In genomic region chr12:76636141-76636692, GRCh38 we compare ENCODE assay signal across 1 cellular context.
TF ChIP-seq lines count a peak whose summit lies in the region.

No MANE protein-coding gene starts in this region.

TF ChIP-seq in HEK293, 187 proteins besides CTCF, POLR2A, EP300 and RAD21 (continued from another document and continues in another):
- TF ChIP-seq, protein P1, sequence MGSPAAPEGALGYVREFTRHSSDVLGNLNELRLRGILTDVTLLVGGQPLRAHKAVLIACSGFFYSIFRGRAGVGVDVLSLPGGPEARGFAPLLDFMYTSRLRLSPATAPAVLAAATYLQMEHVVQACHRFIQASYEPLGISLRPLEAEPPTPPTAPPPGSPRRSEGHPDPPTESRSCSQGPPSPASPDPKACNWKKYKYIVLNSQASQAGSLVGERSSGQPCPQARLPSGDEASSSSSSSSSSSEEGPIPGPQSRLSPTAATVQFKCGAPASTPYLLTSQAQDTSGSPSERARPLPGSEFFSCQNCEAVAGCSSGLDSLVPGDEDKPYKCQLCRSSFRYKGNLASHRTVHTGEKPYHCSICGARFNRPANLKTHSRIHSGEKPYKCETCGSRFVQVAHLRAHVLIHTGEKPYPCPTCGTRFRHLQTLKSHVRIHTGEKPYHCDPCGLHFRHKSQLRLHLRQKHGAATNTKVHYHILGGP (tag by site-specific recombination; IDR thresholded peaks at IDR 0.05): no peak
- TF ChIP-seq ZBTB26 (tag by site-specific recombination; optimal IDR thresholded peaks at IDR 0.05) (no peak), ZNF488 (tag by site-specific recombination; IDR thresholded peaks at IDR 0.05) (no peak), ZNF214 (tag by site-specific recombination; IDR thresholded peaks at IDR 0.05; ENCODE audit: borderline replicate concordance) (no peak), ZNF174 (tag by site-specific recombination; IDR thresholded peaks at IDR 0.05) (no peak), ZNF747 (tag by site-specific recombination; IDR thresholded peaks at IDR 0.05) (no peak), BCL11B (tag by site-specific recombination; IDR thresholded peaks at IDR 0.05; ENCODE audit: low read depth) (no peak), ZNF311 (tag by site-specific recombination; IDR thresholded peaks at IDR 0.05; ENCODE audit: borderline replicate concordance) (no peak), TRIM28 (IDR thresholded peaks at IDR 0.05; ENCODE audit: borderline replicate concordance, low read length) (no peak), ZNF48 (tag by site-specific recombination; IDR thresholded peaks at IDR 0.05) (no peak), ZNF350 (tag by site-specific recombination; IDR thresholded peaks at IDR 0.05) (no peak), ZNF140 (tag by site-specific recombination; IDR thresholded peaks at IDR 0.05) (no peak), ZNF449 (tag by site-specific recombination; IDR thresholded peaks at IDR 0.05) (no peak), ZNF157 (tag by site-specific recombination; IDR thresholded peaks at IDR 0.05) (no peak), ZBTB20 (tag by site-specific recombination; IDR thresholded peaks at IDR 0.05) (no peak), ZNF391 (tag by site-specific recombination; IDR thresholded peaks at IDR 0.05; ENCODE audit: borderline replicate concordance, low read depth) (no peak), SP2 (tag by site-specific recombination; IDR thresholded peaks at IDR 0.05) (no peak), ZBTB7A (tag by site-specific recombination; IDR thresholded peaks at IDR 0.05; ENCODE audit: low read depth) (no peak), INSM2 (tag by site-specific recombination; IDR thresholded peaks at IDR 0.05) (peak; percentile 64; the same call in 1 of the 2 replicates), ZNF280D (tag by site-specific recombination; IDR thresholded peaks at IDR 0.05) (no peak), ZBTB48 (tag by site-specific recombination; IDR thresholded peaks at IDR 0.05) (0 out of 2 replicates have a peak, but pooled peaks have one; percentile 16), ZNF341 (tag by site-specific recombination; IDR thresholded peaks at IDR 0.05; ENCODE audit: low read depth) (no peak), REPIN1 (tag by site-specific recombination; IDR thresholded peaks at IDR 0.05; ENCODE audit: low read depth) (no peak), PRDM4 (tag by site-specific recombination; IDR thresholded peaks at IDR 0.05) (no peak), IKZF3 (tag by site-specific recombination; IDR thresholded peaks at IDR 0.05) (no peak), KLF7 (tag by site-specific recombination; IDR thresholded peaks at IDR 0.05; ENCODE audit: borderline replicate concordance) (no peak), REST (tag by site-specific recombination; IDR thresholded peaks at IDR 0.05) (no peak), KLF9 (tag by site-specific recombination; IDR thresholded peaks at IDR 0.05; ENCODE audit: low read depth) (no peak), KLF8 (tag by site-specific recombination; IDR thresholded peaks at IDR 0.05) (peak; percentile 50; the same call in 1 of the 2 replicates)
- TF ChIP-seq, protein P2, sequence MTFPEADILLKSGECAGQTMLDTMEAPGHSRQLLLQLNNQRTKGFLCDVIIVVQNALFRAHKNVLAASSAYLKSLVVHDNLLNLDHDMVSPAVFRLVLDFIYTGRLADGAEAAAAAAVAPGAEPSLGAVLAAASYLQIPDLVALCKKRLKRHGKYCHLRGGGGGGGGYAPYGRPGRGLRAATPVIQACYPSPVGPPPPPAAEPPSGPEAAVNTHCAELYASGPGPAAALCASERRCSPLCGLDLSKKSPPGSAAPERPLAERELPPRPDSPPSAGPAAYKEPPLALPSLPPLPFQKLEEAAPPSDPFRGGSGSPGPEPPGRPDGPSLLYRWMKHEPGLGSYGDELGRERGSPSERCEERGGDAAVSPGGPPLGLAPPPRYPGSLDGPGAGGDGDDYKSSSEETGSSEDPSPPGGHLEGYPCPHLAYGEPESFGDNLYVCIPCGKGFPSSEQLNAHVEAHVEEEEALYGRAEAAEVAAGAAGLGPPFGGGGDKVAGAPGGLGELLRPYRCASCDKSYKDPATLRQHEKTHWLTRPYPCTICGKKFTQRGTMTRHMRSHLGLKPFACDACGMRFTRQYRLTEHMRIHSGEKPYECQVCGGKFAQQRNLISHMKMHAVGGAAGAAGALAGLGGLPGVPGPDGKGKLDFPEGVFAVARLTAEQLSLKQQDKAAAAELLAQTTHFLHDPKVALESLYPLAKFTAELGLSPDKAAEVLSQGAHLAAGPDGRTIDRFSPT (tag by site-specific recombination; IDR thresholded peaks at IDR 0.05): peak; percentile 70; the same call in 1 of the 2 replicates
- TF ChIP-seq, protein P3, sequence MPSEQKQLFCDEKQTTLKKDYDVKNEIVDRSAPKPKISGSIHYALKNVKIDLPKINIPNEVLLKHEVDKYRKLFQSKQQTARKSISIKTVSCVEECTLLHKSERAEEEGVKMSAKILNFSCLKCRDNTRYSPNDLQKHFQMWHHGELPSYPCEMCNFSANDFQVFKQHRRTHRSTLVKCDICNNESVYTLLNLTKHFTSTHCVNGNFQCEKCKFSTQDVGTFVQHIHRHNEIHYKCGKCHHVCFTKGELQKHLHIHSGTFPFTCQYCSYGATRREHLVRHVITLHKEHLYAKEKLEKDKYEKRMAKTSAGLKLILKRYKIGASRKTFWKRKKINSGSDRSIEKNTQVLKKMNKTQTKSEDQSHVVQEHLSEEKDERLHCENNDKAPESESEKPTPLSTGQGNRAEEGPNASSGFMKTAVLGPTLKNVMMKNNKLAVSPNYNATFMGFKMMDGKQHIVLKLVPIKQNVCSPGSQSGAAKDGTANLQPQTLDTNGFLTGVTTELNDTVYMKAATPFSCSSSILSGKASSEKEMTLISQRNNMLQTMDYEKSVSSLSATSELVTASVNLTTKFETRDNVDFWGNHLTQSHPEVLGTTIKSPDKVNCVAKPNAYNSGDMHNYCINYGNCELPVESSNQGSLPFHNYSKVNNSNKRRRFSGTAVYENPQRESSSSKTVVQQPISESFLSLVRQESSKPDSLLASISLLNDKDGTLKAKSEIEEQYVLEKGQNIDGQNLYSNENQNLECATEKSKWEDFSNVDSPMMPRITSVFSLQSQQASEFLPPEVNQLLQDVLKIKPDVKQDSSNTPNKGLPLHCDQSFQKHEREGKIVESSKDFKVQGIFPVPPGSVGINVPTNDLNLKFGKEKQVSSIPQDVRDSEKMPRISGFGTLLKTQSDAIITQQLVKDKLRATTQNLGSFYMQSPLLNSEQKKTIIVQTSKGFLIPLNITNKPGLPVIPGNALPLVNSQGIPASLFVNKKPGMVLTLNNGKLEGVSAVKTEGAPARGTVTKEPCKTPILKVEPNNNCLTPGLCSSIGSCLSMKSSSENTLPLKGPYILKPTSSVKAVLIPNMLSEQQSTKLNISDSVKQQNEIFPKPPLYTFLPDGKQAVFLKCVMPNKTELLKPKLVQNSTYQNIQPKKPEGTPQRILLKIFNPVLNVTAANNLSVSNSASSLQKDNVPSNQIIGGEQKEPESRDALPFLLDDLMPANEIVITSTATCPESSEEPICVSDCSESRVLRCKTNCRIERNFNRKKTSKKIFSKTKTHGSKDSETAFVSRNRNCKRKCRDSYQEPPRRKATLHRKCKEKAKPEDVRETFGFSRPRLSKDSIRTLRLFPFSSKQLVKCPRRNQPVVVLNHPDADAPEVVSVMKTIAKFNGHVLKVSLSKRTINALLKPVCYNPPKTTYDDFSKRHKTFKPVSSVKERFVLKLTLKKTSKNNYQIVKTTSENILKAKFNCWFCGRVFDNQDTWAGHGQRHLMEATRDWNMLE (tag by site-specific recombination; conservative IDR thresholded peaks at IDR 0.05; ENCODE audit: low read depth): peak; percentile 44; the same call in 1 of the 2 replicates
